Comparison of ENCODE assay signal across 8 cellular contexts in the genomic region with DNA sequence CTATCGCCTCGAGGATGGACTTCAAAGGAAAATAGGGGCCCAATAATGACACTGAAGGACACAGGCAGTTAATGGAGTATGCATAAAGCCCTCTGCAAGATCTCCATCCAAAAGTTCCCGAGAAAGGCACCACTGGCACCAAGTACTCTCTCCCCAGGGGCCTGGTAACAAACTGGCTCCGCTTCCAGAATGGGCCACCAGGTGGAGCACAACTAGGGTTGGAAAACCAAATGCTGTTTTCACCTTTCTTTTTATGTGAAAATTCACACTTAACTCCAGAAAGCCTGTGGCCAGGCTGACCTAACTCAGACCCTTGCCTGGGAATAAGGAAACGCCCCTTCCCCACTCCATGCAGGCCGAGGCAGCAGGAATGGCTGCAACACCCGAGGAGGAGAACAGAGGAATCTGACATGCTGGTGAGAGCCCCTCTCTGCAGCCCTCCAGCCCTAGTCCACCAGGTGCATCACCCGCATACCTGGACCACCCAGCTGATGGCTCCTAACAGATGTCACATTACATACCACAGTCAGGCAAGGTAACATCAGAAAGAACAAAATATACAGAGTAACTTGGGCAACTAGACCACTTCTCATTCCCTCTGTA. TPM values are rescaled to one million over a fixed set of nuclear protein-coding genes. Genes with fewer than 3 reads are reported as not detected.
DNase-seq lines count a peak whose midpoint lies in the region; ATAC-seq and TF ChIP-seq lines count a peak whose summit lies in the region.

No MANE protein-coding gene starts in this region.

- CTCF ChIA-PET in activated naive CD4-positive, alpha-beta T cell treated with anti-CD3 and anti-CD28 coated beads, Interleukin-2, amount 10 ng/mL, durations not matched to agents 7 days and 5 days (lab: Charles Lee) = interaction anchor here (0.8 to 1.5 kb wide), 12 partner anchors 8 to 258 kb away, joined by 3 to 6 read pairs (median 3); no protein-coding TSS in a partner anchor

- peak; percentile 68 for DNase-seq in CD1c-positive myeloid dendritic cell (ENCODE audit: extremely low spot score)
- no peak for DNase-seq in HFF-Myc (ENCODE audit: extremely low read depth, low read depth)
- DNase-seq in SK-N-DZ (ENCODE audit: low spot score) = peak; percentile 41
- peak; percentile 78 for DNase-seq in activated naive CD4-positive, alpha-beta T cell treated with anti-CD3 and anti-CD28 coated beads, Interleukin-2, amount 10 ng/mL, durations not matched to agents 7 days and 5 days
- DNase-seq in Right ventricle myocardium superior = peak; percentile 78
- DNase-seq in psoas muscle = peak; percentile 64 to 79

- intact Hi-C loops in Right ventricle myocardium superior (cut with DNase I) = loop anchor here (5.0 kb wide), 1 partner anchor 258 kb away; no protein-coding TSS in a partner anchor
- intact Hi-C loops in psoas muscle (cut with DNase I) = loop anchor here (1.0 to 5.0 kb wide), 3 partner anchors 38 to 259 kb away; no protein-coding TSS in a partner anchor

- peak; percentile 43 for ATAC-seq in Right ventricle myocardium superior (ENCODE audit: poor library complexity)
- ATAC-seq in psoas muscle = peak in 3 of 4 donors; percentile 64 to 80 (median 66)
- no peak for ATAC-seq in GM18867 (IDR thresholded peaks at IDR 0.05; ENCODE audit: unreplicated experiment)
- ATAC-seq in HG03469 (IDR thresholded peaks at IDR 0.05; ENCODE audit: unreplicated experiment) = no peak

- H3K36me3 ChIP-seq in psoas muscle (ENCODE audit: insufficient read depth in 1 of 2, low read depth in 1 of 2) = peaks cover 0 to 3% of the 10 kb centered on the region in 2 donors

- H3K36me3 Mint-ChIP-seq in activated naive CD4-positive, alpha-beta T cell treated with anti-CD3 and anti-CD28 coated beads, Interleukin-2, amount 10 ng/mL, durations not matched to agents 7 days and 5 days = peaks cover 8% of the 10 kb centered on the region

- H3K27ac Mint-ChIP-seq in activated naive CD4-positive, alpha-beta T cell treated with anti-CD3 and anti-CD28 coated beads, Interleukin-2, amount 10 ng/mL, durations not matched to agents 7 days and 5 days = no peak overlapping the region

- no peaks in the 10 kb centered on the region for H3K9me3 Mint-ChIP-seq in activated naive CD4-positive, alpha-beta T cell treated with anti-CD3 and anti-CD28 coated beads, Interleukin-2, amount 10 ng/mL, durations not matched to agents 7 days and 5 days

- no peaks in the 10 kb centered on the region for H3K27me3 ChIP-seq in psoas muscle (ENCODE audit: insufficient read depth in 3 of 3, low read length in 2 of 3)

- peaks cover 4% of the 10 kb centered on the region for H3K4me1 ChIP-seq in psoas muscle

- peaks cover 10% of the 10 kb centered on the region for H3K4me1 Mint-ChIP-seq in activated naive CD4-positive, alpha-beta T cell treated with anti-CD3 and anti-CD28 coated beads, Interleukin-2, amount 10 ng/mL, durations not matched to agents 7 days and 5 days

- 32 to 37% (median 36%) methylated on average over 8 of the region's 8 CpGs for WGBS in psoas muscle, 3 donors

- no peaks in the 10 kb centered on the region for H3K27me3 Mint-ChIP-seq in activated naive CD4-positive, alpha-beta T cell treated with anti-CD3 and anti-CD28 coated beads, Interleukin-2, amount 10 ng/mL, durations not matched to agents 7 days and 5 days

- H3K9me3 ChIP-seq in psoas muscle = no peaks in the 10 kb centered on the region

- TF ChIP-seq CTCF in HFF-Myc (IDR thresholded peaks at IDR 0.05; ENCODE audit: low read depth, low read length, missing control alignments) (peak; percentile 91), psoas muscle (IDR thresholded peaks at IDR 0.05) (peak; percentile 81)

- H3K4me3 Mint-ChIP-seq in activated naive CD4-positive, alpha-beta T cell treated with anti-CD3 and anti-CD28 coated beads, Interleukin-2, amount 10 ng/mL, durations not matched to agents 7 days and 5 days = no peak overlapping the region

- no peak overlapping the region for H3K27ac ChIP-seq in psoas muscle

- no peak overlapping the region for H3K4me3 ChIP-seq in HFF-Myc (replicated peaks; ENCODE audit: low read depth, low read length)
- H3K4me3 ChIP-seq in psoas muscle = no peak overlapping the region

RNA-seq across cellular contexts. Expression of a gene that starts 42.8 kb away (rescaled TPM):
- 26.4 and 34.3 TPM in 2 replicates for polyA plus RNA-seq in SK-N-DZ (2014; cell fraction: cytosol; rRNA removed)
- 24.0 and 32.9 TPM in 2 replicates for polyA plus RNA-seq in SK-N-DZ (2014; cell fraction: nucleus; rRNA removed)
- total RNA-seq in Right ventricle myocardium superior (18.3 TPM), psoas muscle (10 to 100 TPM; 38.0 to 48.5 (median 43.4) TPM)
- polyA plus RNA-seq in psoas muscle = 10 to 100 TPM; 21.3 to 51.5 (median 24.1) TPM

Comparison
In these comparisons a context has a peak if more than half of its experiments do, and no peak if none do; other contexts are left out.
1. ATAC-seq: peak in Right ventricle myocardium superior (single experiment) and psoas muscle (3 of 4); none in GM18867 (single experiment) and HG03469 (single experiment).